2 cellular contexts compared by ENCODE assay signal in the genomic region with DNA sequence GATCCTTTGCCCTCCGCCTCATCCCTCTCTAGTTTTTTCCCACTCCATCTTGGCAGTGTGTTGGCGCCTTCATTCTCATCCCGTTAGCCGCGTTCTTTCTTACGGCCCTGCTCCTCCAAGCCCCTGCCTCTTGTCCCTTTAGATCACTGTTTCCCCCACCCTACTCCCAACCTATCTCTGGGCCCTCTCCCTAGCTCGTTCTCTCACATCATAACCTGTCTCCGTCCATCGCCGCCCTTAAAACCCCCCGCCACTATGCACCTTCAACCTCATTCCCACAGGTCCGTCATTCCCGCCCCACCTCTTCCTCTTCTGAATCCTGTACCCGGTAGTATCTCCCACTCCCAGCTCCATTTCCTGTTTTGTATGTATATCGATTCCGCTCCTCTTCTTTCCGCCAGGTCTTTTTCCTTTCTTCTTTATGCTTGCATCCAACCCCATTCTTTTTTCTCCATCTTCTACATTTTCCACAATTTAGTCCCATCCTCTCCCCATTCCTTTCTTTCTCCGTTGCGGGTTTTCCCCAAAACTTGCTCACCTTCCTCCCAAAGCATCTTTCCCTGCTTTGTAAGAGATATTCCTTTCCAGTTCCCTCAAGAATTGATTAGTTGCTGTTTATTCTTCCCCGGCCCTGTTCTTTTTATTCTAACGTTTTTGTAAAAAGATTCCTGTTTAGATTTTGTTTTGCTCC.
TF ChIP-seq lines count a peak whose summit lies in the region.

No MANE protein-coding gene starts in this region.

TF ChIP-seq in A549, 52 proteins besides CTCF, POLR2A, EP300 and RAD21:
- peak; percentile 32; the same call in 1 of the 2 replicates for TF ChIP-seq PHF8 (IDR thresholded peaks at IDR 0.05; ENCODE audit: borderline replicate concordance, low read depth)
- TF ChIP-seq, protein P1, sequence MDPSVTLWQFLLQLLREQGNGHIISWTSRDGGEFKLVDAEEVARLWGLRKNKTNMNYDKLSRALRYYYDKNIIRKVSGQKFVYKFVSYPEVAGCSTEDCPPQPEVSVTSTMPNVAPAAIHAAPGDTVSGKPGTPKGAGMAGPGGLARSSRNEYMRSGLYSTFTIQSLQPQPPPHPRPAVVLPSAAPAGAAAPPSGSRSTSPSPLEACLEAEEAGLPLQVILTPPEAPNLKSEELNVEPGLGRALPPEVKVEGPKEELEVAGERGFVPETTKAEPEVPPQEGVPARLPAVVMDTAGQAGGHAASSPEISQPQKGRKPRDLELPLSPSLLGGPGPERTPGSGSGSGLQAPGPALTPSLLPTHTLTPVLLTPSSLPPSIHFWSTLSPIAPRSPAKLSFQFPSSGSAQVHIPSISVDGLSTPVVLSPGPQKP (IDR thresholded peaks at IDR 0.05; ENCODE audit: low read depth, low read length) = no peak
- no peak for TF ChIP-seq GATA3 (IDR thresholded peaks at IDR 0.05; ENCODE audit: borderline replicate concordance)

TF ChIP-seq in HCT116, 20 proteins besides CTCF, POLR2A, EP300 and RAD21:
- TF ChIP-seq SP1 (IDR thresholded peaks at IDR 0.05; ENCODE audit: low read depth) = no peak
- TF ChIP-seq YY1 (IDR thresholded peaks at IDR 0.05; ENCODE audit: extremely low read depth, insufficient replicate concordance, low read depth, low read length) = no peak
- TF ChIP-seq ZNF274 (IDR thresholded peaks at IDR 0.05; ENCODE audit: low read depth, low read length) = no peak
- no peak for TF ChIP-seq ZFX (IDR thresholded peaks at IDR 0.05)
- no peak for TF ChIP-seq ELF1 (IDR thresholded peaks at IDR 0.05; ENCODE audit: borderline replicate concordance, low read depth)
- TF ChIP-seq, protein P2, sequence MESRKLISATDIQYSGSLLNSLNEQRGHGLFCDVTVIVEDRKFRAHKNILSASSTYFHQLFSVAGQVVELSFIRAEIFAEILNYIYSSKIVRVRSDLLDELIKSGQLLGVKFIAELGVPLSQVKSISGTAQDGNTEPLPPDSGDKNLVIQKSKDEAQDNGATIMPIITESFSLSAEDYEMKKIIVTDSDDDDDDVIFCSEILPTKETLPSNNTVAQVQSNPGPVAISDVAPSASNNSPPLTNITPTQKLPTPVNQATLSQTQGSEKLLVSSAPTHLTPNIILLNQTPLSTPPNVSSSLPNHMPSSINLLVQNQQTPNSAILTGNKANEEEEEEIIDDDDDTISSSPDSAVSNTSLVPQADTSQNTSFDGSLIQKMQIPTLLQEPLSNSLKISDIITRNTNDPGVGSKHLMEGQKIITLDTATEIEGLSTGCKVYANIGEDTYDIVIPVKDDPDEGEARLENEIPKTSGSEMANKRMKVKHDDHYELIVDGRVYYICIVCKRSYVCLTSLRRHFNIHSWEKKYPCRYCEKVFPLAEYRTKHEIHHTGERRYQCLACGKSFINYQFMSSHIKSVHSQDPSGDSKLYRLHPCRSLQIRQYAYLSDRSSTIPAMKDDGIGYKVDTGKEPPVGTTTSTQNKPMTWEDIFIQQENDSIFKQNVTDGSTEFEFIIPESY (IDR thresholded peaks at IDR 0.05; ENCODE audit: extremely low read depth, insufficient replicate concordance, low read length) = no peak
